Comparison of ENCODE assay signal across 30 cellular contexts in genomic region chr7:149450821-149451220, GRCh38.
"Had no signal": no experiment of that assay in that cellular context is flagged by ENCODE, and none has a peak within 500 bp of the region (broad histone marks: within the 10 kb centered on the region; RNA-seq: fewer than 3 reads in every experiment).

No MANE protein-coding gene starts in this region.

- H3K27ac Mint-ChIP-seq: activated CD4-positive, alpha-beta T cell treated with anti-CD3 and anti-CD28 coated beads, Interleukin-2, amount 10 ng/mL, durations not matched to agents 24 days and 14 days; activated naive CD8-positive, alpha-beta T cell treated with anti-CD3 and anti-CD28 coated beads, Interleukin-2, amount 10 ng/mL, durations not matched to agents 7 days and 5 days; activated T-cell treated with anti-CD3 and anti-CD28 coated beads, Interleukin-2, amount 50 U/mL, for 72 hours; brain; naive thymus-derived CD4-positive, alpha-beta T cell; stimulated activated naive B cell treated with anti-CD40 and anti-IgM and Interleukin-4, amounts not matched to agents 10 μg/mL and 1 μg/mL and 100 μg/mL, for 72 hours; T-helper 1 cell treated with Interleukin-12 subunit alpha and Interleukin-12 subunit beta and Interleukin-4 antibody, amounts not matched to agents 30 μg/mL and 1 μg/mL, for 36 hours had no signal

- ATAC-seq: activated T-cell treated with anti-CD3 and anti-CD28 coated beads, Interleukin-2, amount 50 U/mL, for 72 hours; gastroesophageal sphincter; left colon; naive thymus-derived CD4-positive, alpha-beta T cell; pancreas; stimulated activated naive B cell treated with anti-CD40 and anti-IgM and Interleukin-4, amounts not matched to agents 10 μg/mL and 1 μg/mL and 100 μg/mL, for 72 hours; upper lobe of right lung had no signal

- H3K4me1 ChIP-seq: ascending aorta, colonic mucosa, gastroesophageal sphincter, pancreas, prostate gland, right atrium auricular region, stomach, thyroid gland, upper lobe of right lung had no signal

- H3K27me3 Mint-ChIP-seq: activated CD4-positive, alpha-beta T cell treated with anti-CD3 and anti-CD28 coated beads, Interleukin-2, amount 10 ng/mL, durations not matched to agents 24 days and 14 days; activated naive CD8-positive, alpha-beta T cell treated with anti-CD3 and anti-CD28 coated beads, Interleukin-2, amount 10 ng/mL, durations not matched to agents 7 days and 5 days; brain; naive thymus-derived CD4-positive, alpha-beta T cell; stimulated activated naive B cell treated with anti-CD40 and anti-IgM and Interleukin-4, amounts not matched to agents 10 μg/mL and 1 μg/mL and 100 μg/mL, for 72 hours had no signal

- H3K4me3 Mint-ChIP-seq: activated CD4-positive, alpha-beta T cell treated with anti-CD3 and anti-CD28 coated beads, Interleukin-2, amount 10 ng/mL, durations not matched to agents 24 days and 14 days; activated naive CD8-positive, alpha-beta T cell treated with anti-CD3 and anti-CD28 coated beads, Interleukin-2, amount 10 ng/mL, durations not matched to agents 7 days and 5 days; activated T-cell treated with anti-CD3 and anti-CD28 coated beads, Interleukin-2, amount 50 U/mL, for 72 hours; brain; naive thymus-derived CD4-positive, alpha-beta T cell; stimulated activated naive B cell treated with anti-CD40 and anti-IgM and Interleukin-4, amounts not matched to agents 10 μg/mL and 1 μg/mL and 100 μg/mL, for 72 hours; T-helper 1 cell treated with Interleukin-12 subunit alpha and Interleukin-12 subunit beta and Interleukin-4 antibody, amounts not matched to agents 30 μg/mL and 1 μg/mL, for 36 hours had no signal

- H3K9me3 ChIP-seq: ascending aorta, colonic mucosa, gastroesophageal sphincter, pancreas, prostate gland, right atrium auricular region, stomach, thyroid gland, upper lobe of right lung had no signal

- H3K27ac ChIP-seq: ascending aorta, cardiac muscle cell, colonic mucosa, gastroesophageal sphincter, pancreas, prostate gland, right atrium auricular region, stomach, thyroid gland, upper lobe of right lung had no signal

- H3K4me3 ChIP-seq: ascending aorta, cardiac muscle cell, colonic mucosa, gastroesophageal sphincter, pancreas, prostate gland, right atrium auricular region, smooth muscle cell, stomach, thyroid gland, upper lobe of right lung had no signal

- H3K9me3 Mint-ChIP-seq: activated CD4-positive, alpha-beta T cell treated with anti-CD3 and anti-CD28 coated beads, Interleukin-2, amount 10 ng/mL, durations not matched to agents 24 days and 14 days; activated naive CD8-positive, alpha-beta T cell treated with anti-CD3 and anti-CD28 coated beads, Interleukin-2, amount 10 ng/mL, durations not matched to agents 7 days and 5 days; activated T-cell treated with anti-CD3 and anti-CD28 coated beads, Interleukin-2, amount 50 U/mL, for 72 hours; brain; naive thymus-derived CD4-positive, alpha-beta T cell; stimulated activated naive B cell treated with anti-CD40 and anti-IgM and Interleukin-4, amounts not matched to agents 10 μg/mL and 1 μg/mL and 100 μg/mL, for 72 hours; T-helper 1 cell treated with Interleukin-12 subunit alpha and Interleukin-12 subunit beta and Interleukin-4 antibody, amounts not matched to agents 30 μg/mL and 1 μg/mL, for 36 hours had no signal

- H3K27me3 ChIP-seq: ascending aorta, cardiac muscle cell, colonic mucosa, gastroesophageal sphincter, pancreas, right atrium auricular region, stomach, thyroid gland, upper lobe of right lung had no signal

- H3K4me1 Mint-ChIP-seq: activated naive CD8-positive, alpha-beta T cell treated with anti-CD3 and anti-CD28 coated beads, Interleukin-2, amount 10 ng/mL, durations not matched to agents 7 days and 5 days; brain had no signal

- DNase-seq: activated CD4-positive, alpha-beta T cell treated with anti-CD3 and anti-CD28 coated beads, Interleukin-2, amount 10 ng/mL, durations not matched to agents 24 days and 14 days; activated CD4-positive, CD25-positive, alpha-beta regulatory T cell treated with anti-CD3 and anti-CD28 coated beads, Interleukin-2, amount 50 U/mL, for 72 hours; activated effector memory CD4-positive, alpha-beta T cell treated with Interleukin-2 at 50 U/mL for 16 hours; activated naive CD4-positive, alpha-beta T cell treated with Interleukin-2 at 50 U/mL for 16 hours; activated naive CD8-positive, alpha-beta T cell treated with anti-CD3 and anti-CD28 coated beads, Interleukin-2, amount 10 ng/mL, durations not matched to agents 7 days and 5 days; activated T-cell treated with anti-CD3 and anti-CD28 coated beads, Interleukin-2, amount 50 U/mL, for 72 hours; cerebellar nuclear complex; effector memory CD4-positive, alpha-beta T cell; erythroblast; hippocampal formation; left colon; midbrain; naive thymus-derived CD4-positive, alpha-beta T cell; pancreas; stimulated activated CD4-positive, alpha-beta T cell treated with anti-CD3 and anti-CD28 coated beads, Interleukin-15, amount 100 ng/mL, for 24 hours; stimulated activated CD4-positive, alpha-beta T cell treated with anti-CD3 and anti-CD28 coated beads, Interleukin-2, amount 100 ng/mL, for 24 hours; stimulated activated naive B cell treated with anti-CD40 and anti-IgM and Interleukin-4, amounts not matched to agents 10 μg/mL and 1 μg/mL and 100 μg/mL, for 72 hours; stomach; T1000; thyroid gland; upper lobe of right lung had no signal
